ENCODE assay signal across 16 cellular contexts in genomic region chr7:134702366-134703240, GRCh38. TPM values are rescaled to one million over a fixed set of nuclear protein-coding genes. Genes with fewer than 3 reads are reported as not detected.
A peak's percentile ranks its signal among the peaks of the same experiment; 100 is the strongest.
DNase-seq lines count a peak whose midpoint lies in the region; ATAC-seq and TF ChIP-seq lines count a peak whose summit lies in the region.
"Had no signal": no experiment of that assay in that cellular context is flagged by ENCODE, and none has a peak within 500 bp of the region (broad histone marks: within the 10 kb centered on the region; RNA-seq: fewer than 3 reads in every experiment).

No MANE protein-coding gene starts in this region.

- no peak overlapping the region for H3K9ac ChIP-seq in parathyroid adenoma

- H3K27me3 ChIP-seq in heart left ventricle (no peaks in the 10 kb centered on the region), esophagus (ENCODE audit: control insufficient read depth in 1 of 2, insufficient read depth in 2 of 2, low read length in 2 of 2) (no peaks in the 10 kb centered on the region), parathyroid adenoma (ENCODE audit: control insufficient read depth, insufficient read depth, low read length) (no peaks in the 10 kb centered on the region), transverse colon (no peaks in the 10 kb centered on the region)

- 68 to 76% (median 73%) methylated on average over 10 of the region's 10 CpGs for WGBS in heart left ventricle, 4 donors
- WGBS in esophagus, 2 donors = 69 to 76% methylated on average over 10 of the region's 10 CpGs
- 47 to 67% methylated on average over 3 to 10 of the region's 10 CpGs for WGBS in transverse colon (ENCODE audit: low coverage in 1 of 2), 2 donors

- H2AFZ ChIP-seq in parathyroid adenoma = peak overlapping the region; percentile 14

- in situ Hi-C loops in transverse colon (cut with MboI; ENCODE audit: low pct_ligation_motif_present in 1 of 4, low pct_unique_long_range_greater_than_20kb in 1 of 4, low sequenced_read_pairs in 3 of 4) = no loop called here

- TF ChIP-seq POLR2A in heart left ventricle (IDR thresholded peaks at IDR 0.05) = no peak
- TF ChIP-seq POLR2A in transverse colon (IDR thresholded peaks at IDR 0.05) = no peak

- no peak for TF ChIP-seq CTCF in heart left ventricle (IDR thresholded peaks at IDR 0.05)
- TF ChIP-seq CTCF in parathyroid adenoma (IDR thresholded peaks at IDR 0.05) = no peak
- no peak for TF ChIP-seq CTCF in transverse colon (IDR thresholded peaks at IDR 0.05)

- no peaks in the 10 kb centered on the region for H3K79me2 ChIP-seq in parathyroid adenoma

- no peaks in the 10 kb centered on the region for H3K36me3 ChIP-seq in heart left ventricle
- H3K36me3 ChIP-seq in esophagus (ENCODE audit: control insufficient read depth in 2 of 2, insufficient read depth in 2 of 2, low read length in 1 of 2) = no peaks in the 10 kb centered on the region
- no peaks in the 10 kb centered on the region for H3K36me3 ChIP-seq in parathyroid adenoma (ENCODE audit: control insufficient read depth, insufficient read depth, low read length)
- H3K36me3 ChIP-seq in transverse colon = no peaks in the 10 kb centered on the region

- H3K4me1 ChIP-seq in heart left ventricle = peaks cover 0 to 18% (median 0%) of the 10 kb centered on the region in 12 donors
- no peaks in the 10 kb centered on the region for H3K4me1 ChIP-seq in esophagus (ENCODE audit: control insufficient read depth in 2 of 2, insufficient read depth in 2 of 2, low read length in 1 of 2)
- H3K4me1 ChIP-seq in parathyroid adenoma = peaks cover 13% of the 10 kb centered on the region
- H3K4me1 ChIP-seq in transverse colon = peaks cover 0 to 14% (median 0%) of the 10 kb centered on the region in 4 donors

- ATAC-seq in heart left ventricle (no peak), left ventricle myocardium superior (no peak), GM19035 (IDR thresholded peaks at IDR 0.05; ENCODE audit: unreplicated experiment) (no peak)
- ATAC-seq: activated CD4-positive, alpha-beta T cell treated with anti-CD3 and anti-CD28 coated beads for 36 hours; GM12878; natural killer cell had no signal

- H3K4me2 ChIP-seq in parathyroid adenoma (ENCODE audit: low read length) = no peak overlapping the region

- H3K9me3 ChIP-seq in heart left ventricle (no peaks in the 10 kb centered on the region), esophagus (ENCODE audit: control insufficient read depth in 2 of 2, insufficient read depth in 1 of 2, low read depth in 1 of 2, low read length in 1 of 2) (no peaks in the 10 kb centered on the region), parathyroid adenoma (ENCODE audit: control insufficient read depth, low read length) (no peaks in the 10 kb centered on the region), transverse colon (no peaks in the 10 kb centered on the region)

- no peak for DNase-seq in heart left ventricle
- DNase-seq in left ventricle myocardium superior = no peak
- no peak for DNase-seq in transverse colon
- no peak for DNase-seq in AML-193 (lab: John Stamatoyannopoulos, UW)
- no peak for DNase-seq in substantia nigra (lab: John Stamatoyannopoulos, UW)
- DNase-seq: activated CD4-positive, alpha-beta T cell treated with anti-CD3 and anti-CD28 coated beads for 36 hours; natural killer cell; NCI-H1092; SHP77; small intestine; stimulated activated naive CD4-positive, alpha-beta T cell treated with Interleukin-2 at 50 U/mL for 16 hours had no signal

- no peak for TF ChIP-seq EP300 in transverse colon (IDR thresholded peaks at IDR 0.05; ENCODE audit: low read depth)

- H3K4me3 ChIP-seq in heart left ventricle = no peak overlapping the region
- no peak overlapping the region for H3K4me3 ChIP-seq in esophagus (ENCODE audit: low read depth in 1 of 2, low read length in 2 of 2)
- H3K4me3 ChIP-seq in parathyroid adenoma (ENCODE audit: low read depth, low read length) = no peak overlapping the region
- no peak overlapping the region for H3K4me3 ChIP-seq in transverse colon
- H3K4me3 ChIP-seq: GM12878 had no signal

- H3K27ac ChIP-seq in heart left ventricle = peak overlapping the region in 8 of 12 donors; percentile 19 to 80 (median 54)
- H3K27ac ChIP-seq in esophagus (ENCODE audit: low read depth in 2 of 2, low read length in 1 of 2) = peak overlapping the region; percentile 22 to 61
- peak overlapping the region; percentile 62 for H3K27ac ChIP-seq in parathyroid adenoma
- peak overlapping the region; percentile 63 to 77 (median 66) for H3K27ac ChIP-seq in transverse colon
- H3K27ac ChIP-seq in substantia nigra (ENCODE audit: low read depth, low read length, poor library complexity, severe bottlenecking) = no peak overlapping the region
- H3K27ac ChIP-seq: epithelial cell of prostate had no signal

- intact Hi-C loops in heart left ventricle (cut with DNase I) = loop anchor here in 1 of 10 donors (10.0 kb wide), 1 partner anchor 152 kb away; no protein-coding TSS in a partner anchor
- intact Hi-C loops in left ventricle myocardium superior (cut with micrococcal nuclease) = no loop called here
- intact Hi-C loops in transverse colon (cut with DNase I; ENCODE audit: low total_unique reads) = no loop called here

RNA-seq across cellular contexts. Expression of gene BPGM, which starts 56.0 kb away (rescaled TPM):
- total RNA-seq in heart left ventricle (10 to 100 TPM; 12.3 to 17.8 (median 14.9) TPM), left ventricle myocardium superior (15.2 TPM), transverse colon (10 to 100 TPM in 2 of 4 donors, 1 to 10 TPM in 1, under 1 TPM in 1; 0.40 to 13.2 (median 7.2) TPM)
- polyA plus RNA-seq in heart left ventricle (10 to 100 TPM; 15.4 to 26.0 TPM), esophagus (10 to 100 TPM in 1 of 2 donors, 1 to 10 TPM in 1; 9.5 to 27.1 TPM)
